In genomic region chr17:56389356-56389755, GRCh38 we compare ENCODE assay signal across 26 cellular contexts.
"Had no signal": no experiment of that assay in that cellular context is flagged by ENCODE, and none has a peak within 500 bp of the region (broad histone marks: within the 10 kb centered on the region; RNA-seq: fewer than 3 reads in every experiment).

No MANE protein-coding gene starts in this region.

- FAIRE-seq: endometrium had no signal

- H3K4me3 ChIP-seq: colonic mucosa, esophagus squamous epithelium, lower lobe of right lung, psoas muscle, skin epidermis, spleen, thoracic aorta, tibial nerve, upper lobe of left lung, uterus had no signal

- ATAC-seq: effector memory CD8-positive, alpha-beta T cell; left colon; left ventricle myocardium superior; naive thymus-derived CD8-positive, alpha-beta T cell; psoas muscle; right cardiac atrium; stimulated activated naive B cell treated with anti-CD40 and anti-IgM and Interleukin-4, amounts not matched to agents 10 μg/mL and 1 μg/mL and 100 μg/mL, for 72 hours had no signal

- H3K36me3 ChIP-seq: colonic mucosa, esophagus squamous epithelium, lower lobe of right lung, spleen, thoracic aorta, tibial nerve, upper lobe of left lung, uterus had no signal

- H3K4me1 ChIP-seq: colonic mucosa, esophagus squamous epithelium, lower lobe of right lung, psoas muscle, spleen, tibial nerve, upper lobe of left lung, uterus had no signal

- H3K27ac ChIP-seq: colonic mucosa, esophagus squamous epithelium, lower lobe of right lung, psoas muscle, skin epidermis, spleen, thoracic aorta, tibial nerve, upper lobe of left lung, uterus had no signal

- DNase-seq: colonic mucosa; effector memory CD8-positive, alpha-beta T cell; erythroblast; esophagus squamous epithelium; foreskin melanocyte; hypothalamus; immature natural killer cell; islet precursor cell; kidney glomerular epithelial cell; left colon; left ventricle myocardium superior; lower lobe of right lung; naive thymus-derived CD8-positive, alpha-beta T cell; nephron progenitor cell; nucleus accumbens; psoas muscle; right cardiac atrium; spleen; stimulated activated CD4-positive, alpha-beta T cell treated with anti-CD3 and anti-CD28 coated beads, Interleukin-2, amount 100 ng/mL, for 48 hours; stimulated activated naive B cell treated with anti-CD40 and anti-IgM and Interleukin-4, amounts not matched to agents 10 μg/mL and 1 μg/mL and 100 μg/mL, for 72 hours; upper lobe of left lung; uterus had no signal

- H3K27me3 ChIP-seq: colonic mucosa, esophagus squamous epithelium, spleen, tibial nerve, upper lobe of left lung, uterus had no signal

- H3K9me3 ChIP-seq: colonic mucosa, esophagus squamous epithelium, psoas muscle, thoracic aorta, uterus had no signal
